ENCODE assay signal across 1 cellular context in genomic region chr3:138888569-138888968, GRCh38.
TF ChIP-seq lines count a peak whose summit lies in the region.

No MANE protein-coding gene starts in this region.

TF ChIP-seq in K562, 482 proteins besides CTCF, POLR2A, EP300 and RAD21:
- no peak for TF ChIP-seq ZNF253 (CRISPR knock-in tag; conservative IDR thresholded peaks at IDR 0.05)
- TF ChIP-seq GATAD2B (IDR thresholded peaks at IDR 0.05; ENCODE audit: borderline replicate concordance) = no peak
- no peak for TF ChIP-seq TAF9B (IDR thresholded peaks at IDR 0.05; ENCODE audit: partially characterized antibody)
- no peak for TF ChIP-seq NUFIP1 (IDR thresholded peaks at IDR 0.05; ENCODE audit: partially characterized antibody)
- TF ChIP-seq RB1 (IDR thresholded peaks at IDR 0.05; ENCODE audit: low read depth) = no peak
- TF ChIP-seq POLR2B (IDR thresholded peaks at IDR 0.05; ENCODE audit: low read depth, partially characterized antibody) = no peak
- TF ChIP-seq TRIM28 (IDR thresholded peaks at IDR 0.05) = no peak
- no peak for TF ChIP-seq ILF3 (IDR thresholded peaks at IDR 0.05; ENCODE audit: borderline replicate concordance)
